ENCODE assay signal across 12 cellular contexts in the genomic region with DNA sequence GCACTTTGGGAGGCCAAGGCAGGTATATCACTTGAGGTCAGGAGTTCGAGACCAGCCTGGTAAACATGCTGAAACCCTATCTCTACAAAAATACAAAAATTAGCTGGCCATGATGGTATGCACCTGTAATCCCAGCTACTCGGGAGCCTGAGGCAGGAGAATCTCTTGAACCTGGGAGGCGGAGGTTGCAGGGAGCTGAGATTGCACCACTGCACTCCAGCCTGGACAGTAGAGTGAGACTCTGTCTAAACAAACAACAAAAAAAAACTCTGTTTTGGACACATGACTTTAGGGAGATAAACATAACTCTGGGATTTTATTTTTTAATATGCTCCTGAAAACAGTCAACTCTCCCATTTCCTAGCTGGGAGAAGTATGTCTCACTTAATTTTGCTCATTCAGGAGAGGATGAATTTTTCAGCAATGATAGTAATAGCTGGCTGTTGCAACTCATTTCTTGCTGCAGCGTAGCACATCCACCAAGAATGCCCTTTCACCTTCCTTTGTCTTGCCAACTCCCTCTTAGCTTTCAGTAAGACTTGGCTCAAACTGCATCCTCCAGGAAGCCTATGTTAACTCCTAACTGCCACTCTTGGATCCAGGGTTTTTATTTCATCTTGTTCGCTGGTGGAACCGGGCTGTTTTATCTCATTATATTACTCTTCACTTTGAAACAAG. TPM values are rescaled to one million over a fixed set of nuclear protein-coding genes. Genes with fewer than 3 reads are reported as not detected.
DNase-seq lines count a peak whose midpoint lies in the region; ATAC-seq and TF ChIP-seq lines count a peak whose summit lies in the region.
"Had no signal": no experiment of that assay in that cellular context is flagged by ENCODE, and none has a peak within 500 bp of the region (broad histone marks: within the 10 kb centered on the region; RNA-seq: fewer than 3 reads in every experiment).

No MANE protein-coding gene starts in this region.

- ATAC-seq in left lobe of liver: peak; percentile 49

- H3K36me3 ChIP-seq in KMS-11 (ENCODE audit: insufficient read depth): no peaks in the 10 kb centered on the region
- H3K36me3 ChIP-seq: vagina had no signal

- CTCF ChIA-PET in activated naive CD4-positive, alpha-beta T cell treated with anti-CD3 and anti-CD28 coated beads for 36 hours (lab: Charles Lee): interaction anchor here (1.0 to 2.7 kb wide), 2 partner anchors 43 to 62 kb away, joined by 5 to 12 read pairs; no protein-coding TSS in a partner anchor

- H3K27me3 Mint-ChIP-seq in activated naive CD4-positive, alpha-beta T cell treated with anti-CD3 and anti-CD28 coated beads for 36 hours (ENCODE audit: low read depth): no peaks in the 10 kb centered on the region
- H3K27me3 Mint-ChIP-seq: progenitor cell of endocrine pancreas had no signal

- peaks cover 84% of the 10 kb centered on the region for H3K4me1 Mint-ChIP-seq in activated naive CD4-positive, alpha-beta T cell treated with anti-CD3 and anti-CD28 coated beads for 36 hours (ENCODE audit: low read depth)

- H2AFZ ChIP-seq in KMS-11 (ENCODE audit: low read depth): no peak overlapping the region

- no peak overlapping the region for H3K9ac ChIP-seq in KMS-11

- no peak overlapping the region for H3K4me3 Mint-ChIP-seq in activated naive CD4-positive, alpha-beta T cell treated with anti-CD3 and anti-CD28 coated beads for 36 hours

- H3K36me3 Mint-ChIP-seq in activated naive CD4-positive, alpha-beta T cell treated with anti-CD3 and anti-CD28 coated beads for 36 hours (ENCODE audit: low read depth): peaks cover 20% of the 10 kb centered on the region

- H3K4me3 ChIP-seq in KMS-11 (IDR thresholded peaks at IDR 0.05; ENCODE audit: insufficient read depth, low read depth, low read length) (no peak overlapping the region), choroid plexus epithelial cell (ENCODE audit: low read depth, low read length) (no peak overlapping the region)
- H3K4me3 ChIP-seq: vagina had no signal

- peaks cover 56% of the 10 kb centered on the region for H4K20me1 ChIP-seq in KMS-11 (ENCODE audit: insufficient read depth)

- intact Hi-C loops in activated naive CD4-positive, alpha-beta T cell treated with anti-CD3 and anti-CD28 coated beads for 36 hours (cut with micrococcal nuclease): no loop called here

- no peak overlapping the region for H3K27ac Mint-ChIP-seq in activated naive CD4-positive, alpha-beta T cell treated with anti-CD3 and anti-CD28 coated beads for 36 hours
- H3K27ac Mint-ChIP-seq: progenitor cell of endocrine pancreas had no signal

- peaks cover 91% of the 10 kb centered on the region for H3K4me1 ChIP-seq in KMS-11 (ENCODE audit: low read depth, poor library complexity, severe bottlenecking)

- H3K79me2 ChIP-seq in KMS-11 (ENCODE audit: insufficient read depth, low read depth): peaks cover 100% of the 10 kb centered on the region

- DNase-seq in choroid plexus epithelial cell (ENCODE audit: low read depth) (peak; percentile 87), left lobe of liver (ENCODE audit: low spot score) (no peak), stromal cell of bone marrow (ENCODE audit: low read depth) (peak; percentile 74)
- no peak for DNase-seq in activated CD4-positive, alpha-beta T cell treated with anti-CD3 and anti-CD28 coated beads for 48 hours
- no peak for DNase-seq in activated naive CD4-positive, alpha-beta T cell treated with anti-CD3 and anti-CD28 coated beads for 36 hours
- no peak for DNase-seq in stimulated activated CD4-positive, alpha-beta T cell treated with anti-CD3 and anti-CD28 coated beads, Interleukin-2, amount 100 ng/mL, for 24 hours
- DNase-seq: amniotic stem cell; NCI-H1417; NK-92 treated with Interleukin-12 subunit alpha and Interleukin-12 subunit beta, amount 100 ng/mL, for 24 hours had no signal

- no peaks in the 10 kb centered on the region for H3K9me3 Mint-ChIP-seq in activated naive CD4-positive, alpha-beta T cell treated with anti-CD3 and anti-CD28 coated beads for 36 hours

- TF ChIP-seq CTCF in KMS-11 (conservative IDR thresholded peaks at IDR 0.05; ENCODE audit: low read depth, low read length): no peak
- no peak for TF ChIP-seq CTCF in choroid plexus epithelial cell (conservative IDR thresholded peaks at IDR 0.05; ENCODE audit: low read depth, low read length)

- 0 out of 2 replicates have a peak overlapping the region, but pooled peaks have one; percentile 88 for H3K4me2 ChIP-seq in KMS-11

- no peak overlapping the region for H3K27ac ChIP-seq in KMS-11
- H3K27ac ChIP-seq: vagina had no signal

- H3K27me3 ChIP-seq in KMS-11 (ENCODE audit: insufficient read depth, low read depth): no peaks in the 10 kb centered on the region
- H3K27me3 ChIP-seq: vagina had no signal

RNA-seq across cellular contexts. Expression of gene TOP1, which starts 24.3 kb away (rescaled TPM):
- total RNA-seq in left lobe of liver: 18.0 TPM
- total RNA-seq in activated naive CD4-positive, alpha-beta T cell treated with anti-CD3 and anti-CD28 coated beads for 36 hours: 10 to 100 TPM; 91.7 to 92.6 TPM

Comparison
In these comparisons a context has a peak if more than half of its experiments do, and no peak if none do; other contexts are left out.
1. DNase-seq: peak in choroid plexus epithelial cell (single experiment) and stromal cell of bone marrow (single experiment); none in left lobe of liver (single experiment), activated CD4-positive, alpha-beta T cell treated with anti-CD3 and anti-CD28 coated beads for 48 hours (single experiment), activated naive CD4-positive, alpha-beta T cell treated with anti-CD3 and anti-CD28 coated beads for 36 hours (single experiment) and stimulated activated CD4-positive, alpha-beta T cell treated with anti-CD3 and anti-CD28 coated beads, Interleukin-2, amount 100 ng/mL, for 24 hours (0 of 2).